In genomic region chr11:69268911-69269310, GRCh38 we compare ENCODE assay signal across 15 cellular contexts. TPM values are rescaled to one million over a fixed set of nuclear protein-coding genes. Genes with fewer than 3 reads are reported as not detected.
A peak's percentile ranks its signal among the peaks of the same experiment; 100 is the strongest.
DNase-seq lines count a peak whose midpoint lies in the region; ATAC-seq and TF ChIP-seq lines count a peak whose summit lies in the region.
"Had no signal": no experiment of that assay in that cellular context is flagged by ENCODE, and none has a peak within 500 bp of the region (broad histone marks: within the 10 kb centered on the region; RNA-seq: fewer than 3 reads in every experiment).

No MANE protein-coding gene starts in this region.

- H3K27me3 ChIP-seq in IMR-90 (ENCODE audit: control insufficient read depth, insufficient read depth, low read length) (peaks cover 37% of the 10 kb centered on the region), MM.1S (replicated peaks; ENCODE audit: insufficient read depth, low read length) (peaks cover 28% of the 10 kb centered on the region), neuronal stem cell (ENCODE audit: control insufficient read depth in 3 of 3, insufficient read depth in 3 of 3, low read depth in 1 of 3, low read length in 3 of 3) (peaks cover 0 to 5% (median 0%) of the 10 kb centered on the region in 3 experiments)
- H3K27me3 ChIP-seq: BE2C had no signal

- H3K18ac ChIP-seq in IMR-90 (ENCODE audit: low read depth, low read length) (no peak overlapping the region), neuronal stem cell (ENCODE audit: low read length) (peak overlapping the region; percentile 63)

- no peak overlapping the region for H2BK20ac ChIP-seq in IMR-90 (ENCODE audit: low read depth, low read length)

- H4K8ac ChIP-seq in IMR-90 (ENCODE audit: low read depth in 2 of 2, low read length in 2 of 2): no peak overlapping the region
- no peak overlapping the region for H4K8ac ChIP-seq in neuronal stem cell (ENCODE audit: low read depth, low read length)

- no peak overlapping the region for H3K4ac ChIP-seq in IMR-90 (ENCODE audit: low read depth, low read length)
- no peak overlapping the region for H3K4ac ChIP-seq in neuronal stem cell (ENCODE audit: low read length)

- H3K56ac ChIP-seq in IMR-90 (ENCODE audit: extremely low read depth, insufficient read depth, low read length): no peak overlapping the region

- peak overlapping the region; percentile 48 for H3K27ac Mint-ChIP-seq in stimulated activated naive B cell treated with anti-CD40 and anti-IgM and Interleukin-4, amounts not matched to agents 10 μg/mL and 1 μg/mL and 100 μg/mL, for 72 hours
- H3K27ac Mint-ChIP-seq: CD4-positive, CD25-positive, alpha-beta regulatory T cell; H9 had no signal

- H4K20me1 ChIP-seq in IMR-90 (ENCODE audit: insufficient read depth, low read length) (no peaks in the 10 kb centered on the region), MM.1S (ENCODE audit: insufficient read depth, low read length) (no peaks in the 10 kb centered on the region)

- TF ChIP-seq POLR2A in IMR-90 (IDR thresholded peaks at IDR 0.05; ENCODE audit: low read depth, low read length): no peak

- no peak overlapping the region for H3K4me3 Mint-ChIP-seq in stimulated activated naive B cell treated with anti-CD40 and anti-IgM and Interleukin-4, amounts not matched to agents 10 μg/mL and 1 μg/mL and 100 μg/mL, for 72 hours
- H3K4me3 Mint-ChIP-seq: CD4-positive, CD25-positive, alpha-beta regulatory T cell; CD8-positive, alpha-beta memory T cell; H9 had no signal

- ATAC-seq in IMR-90 (ENCODE audit: low read depth) (no peak), GM21526 (IDR thresholded peaks at IDR 0.05; ENCODE audit: low FRiP score, unreplicated experiment) (no peak)
- no peak for ATAC-seq in stimulated activated naive B cell treated with anti-CD40 and anti-IgM and Interleukin-4, amounts not matched to agents 10 μg/mL and 1 μg/mL and 100 μg/mL, for 72 hours (replicated peaks)

- H3K4me2 ChIP-seq in IMR-90 (ENCODE audit: low read depth, low read length) (no peak overlapping the region), MM.1S (ENCODE audit: low read depth, low read length) (no peak overlapping the region), neuronal stem cell (ENCODE audit: insufficient read depth, low read length, poor library complexity, severe bottlenecking) (no peak overlapping the region)

- TF ChIP-seq CTCF in IMR-90 (conservative IDR thresholded peaks at IDR 0.05; ENCODE audit: low read depth, low read length) (no peak), MM.1S (IDR thresholded peaks at IDR 0.05; ENCODE audit: low read length) (no peak)

- intact Hi-C loops in IMR-90 (cut with micrococcal nuclease): no loop called here

- H3K27ac ChIP-seq in IMR-90 (ENCODE audit: insufficient read depth, low read length) (no peak overlapping the region), MM.1S (ENCODE audit: low read length) (no peak overlapping the region), neuronal stem cell (replicated peaks; ENCODE audit: low read length) (no peak overlapping the region)

- H3K36me3 ChIP-seq in IMR-90 (ENCODE audit: control insufficient read depth, insufficient read depth, low read length): no peaks in the 10 kb centered on the region
- no peaks in the 10 kb centered on the region for H3K36me3 ChIP-seq in MM.1S (replicated peaks; ENCODE audit: insufficient read depth, low read length)
- no peaks in the 10 kb centered on the region for H3K36me3 ChIP-seq in neuronal stem cell (replicated peaks in 1 of 2; ENCODE audit: control insufficient read depth in 2 of 2, insufficient read depth in 2 of 2, low read length in 2 of 2)
- H3K36me3 ChIP-seq: BE2C had no signal

- H2BK120ac ChIP-seq in IMR-90 (ENCODE audit: low read depth, low read length) (no peak overlapping the region), neuronal stem cell (ENCODE audit: low read depth, low read length) (peak overlapping the region; percentile 21)

- dilution Hi-C loops in IMR-90 (cut with HindIII; ENCODE audit: low sequenced_read_pairs, unreplicated experiment): no loop called here

- DNase-seq in IMR-90 (no peak), MM.1S (peak; percentile 4), neuronal stem cell (ENCODE audit: low spot score) (no peak), T1000 (lab: John Stamatoyannopoulos, UW) (no peak), NCI-H1092 treated with DMSO at 0.1 percent for 48 hours (lab: John Stamatoyannopoulos, UW) (no peak)
- no peak for DNase-seq in stimulated activated naive B cell treated with anti-CD40 and anti-IgM and Interleukin-4, amounts not matched to agents 10 μg/mL and 1 μg/mL and 100 μg/mL, for 72 hours
- DNase-seq: ACHN; BE2C; C1 segment of cervical spinal cord; CD4-positive, CD25-positive, alpha-beta regulatory T cell; CD8-positive, alpha-beta memory T cell; COR-L47; GOT3; H9 had no signal

- H2BK5ac ChIP-seq in IMR-90 (ENCODE audit: low read depth, low read length, poor library complexity, severe bottlenecking): no peak overlapping the region
- H2BK5ac ChIP-seq in neuronal stem cell (ENCODE audit: low read length): no peak overlapping the region

- no peaks in the 10 kb centered on the region for H3K79me2 ChIP-seq in MM.1S (ENCODE audit: low read length)

- H3K79me1 ChIP-seq in IMR-90 (ENCODE audit: low read depth in 1 of 2, low read length in 2 of 2) (no peaks in the 10 kb centered on the region), neuronal stem cell (ENCODE audit: low read depth, low read length) (no peaks in the 10 kb centered on the region)

- H3K9ac ChIP-seq in IMR-90 (ENCODE audit: low read depth, low read length) (no peak overlapping the region), MM.1S (ENCODE audit: low read length) (no peak overlapping the region), neuronal stem cell (ENCODE audit: low read depth, low read length, poor library complexity) (no peak overlapping the region)

- peaks cover 9 to 12% of the 10 kb centered on the region in 2 donors for H3K27me3 Mint-ChIP-seq in stimulated activated naive B cell treated with anti-CD40 and anti-IgM and Interleukin-4, amounts not matched to agents 10 μg/mL and 1 μg/mL and 100 μg/mL, for 72 hours
- H3K27me3 Mint-ChIP-seq: CD4-positive, CD25-positive, alpha-beta regulatory T cell had no signal

- no peak overlapping the region for H3K4me3 ChIP-seq in IMR-90 (ENCODE audit: insufficient read depth, low read depth, low read length)
- H3K4me3 ChIP-seq in MM.1S (ENCODE audit: low read length): no peak overlapping the region
- no peak overlapping the region for H3K4me3 ChIP-seq in neuronal stem cell (ENCODE audit: low read length in 2 of 2)

- H2AK5ac ChIP-seq in IMR-90 (ENCODE audit: low read depth, low read length): no peak overlapping the region
- peak overlapping the region; percentile 87 for H2AK5ac ChIP-seq in neuronal stem cell (ENCODE audit: low read depth, low read length)

- H2AFZ ChIP-seq in IMR-90 (replicated peaks; ENCODE audit: low read length, poor library complexity) (peak overlapping the region; percentile 63), MM.1S (ENCODE audit: low read length) (no peak overlapping the region), neuronal stem cell (ENCODE audit: low read length) (no peak overlapping the region)

- H3K14ac ChIP-seq in IMR-90 (replicated peaks; ENCODE audit: low read depth, low read length) (no peak overlapping the region), neuronal stem cell (ENCODE audit: low read length) (no peak overlapping the region)

- H3K9me1 ChIP-seq in IMR-90 (ENCODE audit: insufficient read depth, low read length): no peaks in the 10 kb centered on the region

- no peak overlapping the region for H4K5ac ChIP-seq in IMR-90 (ENCODE audit: low read depth, low read length)

- no peaks in the 10 kb centered on the region for H3F3A ChIP-seq in MM.1S (ENCODE audit: insufficient read depth, low read length)

- no peak overlapping the region for H3K23ac ChIP-seq in IMR-90 (ENCODE audit: low read depth, low read length)
- no peak overlapping the region for H3K23ac ChIP-seq in neuronal stem cell (ENCODE audit: low read depth, low read length, poor library complexity)

- no TSS peak for BruUV-seq in IMR-90 (replicated peaks; lab: Mats Ljungman, UMichigan)

- no peaks in the 10 kb centered on the region for H3K4me1 ChIP-seq in IMR-90 (ENCODE audit: control insufficient read depth, insufficient read depth, low read length)
- H3K4me1 ChIP-seq in MM.1S (ENCODE audit: low read length): no peaks in the 10 kb centered on the region
- H3K4me1 ChIP-seq in neuronal stem cell (ENCODE audit: control insufficient read depth in 2 of 2, insufficient read depth in 1 of 2, low read depth in 1 of 2, low read length in 2 of 2): peaks cover 0 to 2% of the 10 kb centered on the region in 2 donors

- no peak overlapping the region for H2BK12ac ChIP-seq in neuronal stem cell (ENCODE audit: low read length)

- no peak for TF ChIP-seq RAD21 in IMR-90 (IDR thresholded peaks at IDR 0.05; ENCODE audit: low read length)

- H4K91ac ChIP-seq in IMR-90 (ENCODE audit: insufficient read depth, low read depth, low read length) (no peak overlapping the region), neuronal stem cell (ENCODE audit: low read depth, low read length, poor library complexity) (no peak overlapping the region)

- H3K36me3 Mint-ChIP-seq in stimulated activated naive B cell treated with anti-CD40 and anti-IgM and Interleukin-4, amounts not matched to agents 10 μg/mL and 1 μg/mL and 100 μg/mL, for 72 hours: no peaks in the 10 kb centered on the region
- H3K36me3 Mint-ChIP-seq: CD4-positive, CD25-positive, alpha-beta regulatory T cell; CD8-positive, alpha-beta memory T cell had no signal

- no peak overlapping the region for H2AK9ac ChIP-seq in IMR-90 (replicated peaks; ENCODE audit: low read depth, low read length, poor library complexity)

- in situ Hi-C loops in IMR-90 (cut with MboI; ENCODE audit: low sequenced_read_pairs): no loop called here

- no peaks in the 10 kb centered on the region for H3K9me2 ChIP-seq in MM.1S (replicated peaks; ENCODE audit: insufficient read depth, low read length)

- CTCF ChIA-PET in IMR-90 (lab: Yijun Ruan, JAX): no interaction called here

- 97% methylated on average over 4 of the region's 9 CpGs; no CpG with 5 or more reads in 1 of the 2 experiments for WGBS in IMR-90 (ENCODE audit: extremely low coverage in 2 of 2, insufficient read length in 1 of 2), 2 experiments
- WGBS in neuronal stem cell (ENCODE audit: extremely low coverage in 2 of 2, insufficient read length in 2 of 2, insufficient replicate concordance in 1 of 2), 2 donors: no CpG with 5 or more reads among the region's 9 CpGs

- POLR2A ChIA-PET in IMR-90 (lab: Charles Lee; ENCODE audit: unreplicated experiment): no interaction called here

- no peak overlapping the region for H2BK15ac ChIP-seq in IMR-90 (ENCODE audit: low read depth, low read length)
- H2BK15ac ChIP-seq in neuronal stem cell (ENCODE audit: low read length): peak overlapping the region; percentile 33

- H3K4me1 Mint-ChIP-seq in stimulated activated naive B cell treated with anti-CD40 and anti-IgM and Interleukin-4, amounts not matched to agents 10 μg/mL and 1 μg/mL and 100 μg/mL, for 72 hours: peaks cover 0 to 3% of the 10 kb centered on the region in 2 donors
- H3K4me1 Mint-ChIP-seq: CD4-positive, CD25-positive, alpha-beta regulatory T cell; CD8-positive, alpha-beta memory T cell; H9 had no signal

- no peaks in the 10 kb centered on the region for H3K9me3 ChIP-seq in IMR-90 (ENCODE audit: control insufficient read depth, insufficient read depth, low read length)
- H3K9me3 ChIP-seq in MM.1S (replicated peaks; ENCODE audit: insufficient read depth, low read length): no peaks in the 10 kb centered on the region
- H3K9me3 ChIP-seq in neuronal stem cell (replicated peaks in 1 of 2; ENCODE audit: control insufficient read depth in 2 of 2, insufficient read depth in 1 of 2, low read depth in 1 of 2, low read length in 2 of 2): no peaks in the 10 kb centered on the region
- H3K9me3 ChIP-seq: BE2C had no signal

- H3K9me3 Mint-ChIP-seq in stimulated activated naive B cell treated with anti-CD40 and anti-IgM and Interleukin-4, amounts not matched to agents 10 μg/mL and 1 μg/mL and 100 μg/mL, for 72 hours: peaks cover 5% of the 10 kb centered on the region in 2 donors
- H3K9me3 Mint-ChIP-seq: CD8-positive, alpha-beta memory T cell had no signal

RNA-seq across cellular contexts. Expression of gene MYEOV, which starts 25.0 kb away (rescaled TPM):
- 6.1 and 6.8 TPM in 2 replicates for total RNA-seq in IMR-90 (2012; rRNA removed)
- polyA plus RNA-seq in IMR-90 (2012; rRNA removed): 5.8 and 12.5 TPM in 2 replicates
- 3.3 and 5.6 TPM in 2 replicates for polyA plus RNA-seq in IMR-90 (2012; cell fraction: cytosol; rRNA removed)
- polyA plus RNA-seq in IMR-90 (2012; cell fraction: nucleus; rRNA removed; ENCODE audit: low replicate concordance): 7.1 and 13.0 TPM in 2 replicates
- polyA plus RNA-seq in neuronal stem cell (2013, experiment 1 of 2): 0.08 TPM
- 0.26 TPM for polyA plus RNA-seq in neuronal stem cell (2013, experiment 2 of 2)
- polyA plus RNA-seq: CD4-positive, CD25-positive, alpha-beta regulatory T cell; CD8-positive, alpha-beta memory T cell had no signal
